Comparison of ENCODE assay signal across 38 cellular contexts in genomic region chrX:113457719-113458118, GRCh38.
"Had no signal": no experiment of that assay in that cellular context is flagged by ENCODE, and none has a peak within 500 bp of the region (broad histone marks: within the 10 kb centered on the region; RNA-seq: fewer than 3 reads in every experiment).

No MANE protein-coding gene starts in this region.

- H3K9me3 Mint-ChIP-seq: activated naive CD4-positive, alpha-beta T cell treated with anti-CD3 and anti-CD28 coated beads for 36 hours; activated naive CD4-positive, alpha-beta T cell treated with anti-CD3 and anti-CD28 coated beads, Interleukin-2, amount 50 U/mL, for 24 hours; activated naive CD8-positive, alpha-beta T cell treated with anti-CD3 and anti-CD28 coated beads, Interleukin-2, amount 10 ng/mL, durations not matched to agents 7 days and 5 days; activated naive CD8-positive, alpha-beta T cell treated with anti-CD3 and anti-CD28 coated beads, Interleukin-2, amount 50 U/mL, for 24 hours; activated T-helper 1 cell treated with anti-CD3 and anti-CD28 coated beads, Interleukin-12 subunit alpha, Interleukin-12 subunit beta, Interleukin-2, Interleukin-4 antibody, amounts not matched to agents 30 ng/mL and 10 ng/mL and 1 ng/mL, durations not matched to agents 14 hours and 24 hours and 36 hours had no signal

- H3K4me3 ChIP-seq: adrenal gland, ascending aorta, body of pancreas, breast epithelium, cardiac muscle cell had no signal

- H3K4me1 ChIP-seq: adrenal gland, ascending aorta, body of pancreas, breast epithelium had no signal

- H3K36me3 Mint-ChIP-seq: activated naive CD4-positive, alpha-beta T cell treated with anti-CD3 and anti-CD28 coated beads, Interleukin-2, amount 10 ng/mL, durations not matched to agents 7 days and 5 days; activated naive CD4-positive, alpha-beta T cell treated with anti-CD3 and anti-CD28 coated beads, Interleukin-2, amount 50 U/mL, for 24 hours; activated naive CD4-positive, alpha-beta T cell treated with anti-CD3 and anti-CD28 coated beads, Interleukin-2, amount 50 U/mL, for 72 hours; activated naive CD8-positive, alpha-beta T cell; activated naive CD8-positive, alpha-beta T cell treated with anti-CD3 and anti-CD28 coated beads for 36 hours; activated naive CD8-positive, alpha-beta T cell treated with anti-CD3 and anti-CD28 coated beads, Interleukin-2, amount 10 ng/mL, durations not matched to agents 7 days and 5 days; brain had no signal

- H3K27me3 ChIP-seq: adrenal gland, ascending aorta, body of pancreas, brain microvascular endothelial cell, cardiac muscle cell had no signal

- H3K9me3 ChIP-seq: adrenal gland, ascending aorta, body of pancreas had no signal

- H3K4me3 Mint-ChIP-seq: activated naive CD4-positive, alpha-beta T cell treated with anti-CD3 and anti-CD28 coated beads for 36 hours; activated naive CD4-positive, alpha-beta T cell treated with anti-CD3 and anti-CD28 coated beads, Interleukin-2, amount 10 ng/mL, durations not matched to agents 7 days and 5 days; activated naive CD4-positive, alpha-beta T cell treated with anti-CD3 and anti-CD28 coated beads, Interleukin-2, amount 50 U/mL, for 24 hours; activated naive CD8-positive, alpha-beta T cell; activated naive CD8-positive, alpha-beta T cell treated with anti-CD3 and anti-CD28 coated beads for 36 hours; activated naive CD8-positive, alpha-beta T cell treated with anti-CD3 and anti-CD28 coated beads, Interleukin-2, amount 10 ng/mL, durations not matched to agents 7 days and 5 days; activated naive CD8-positive, alpha-beta T cell treated with anti-CD3 and anti-CD28 coated beads, Interleukin-2, amount 50 U/mL, for 24 hours; activated T-cell treated with anti-CD3 and anti-CD28 coated beads, Interleukin-2, amount 50 U/mL, for 24 hours; activated T-cell treated with anti-CD3 and anti-CD28 coated beads, Interleukin-2, amount 50 U/mL, for 72 hours; activated T-helper 1 cell treated with anti-CD3 and anti-CD28 coated beads, Interleukin-12 subunit alpha, Interleukin-12 subunit beta, Interleukin-2, Interleukin-4 antibody, amounts not matched to agents 30 ng/mL and 10 ng/mL and 1 ng/mL, durations not matched to agents 14 hours and 24 hours and 36 hours; activated T-helper 17 cell treated with anti-CD3 and anti-CD28 coated beads, Interleukin-2, amount 50 U/mL, for 72 hours; brain; central memory CD8-positive, alpha-beta T cell had no signal

- H3K4me1 Mint-ChIP-seq: activated naive CD4-positive, alpha-beta T cell treated with anti-CD3 and anti-CD28 coated beads, Interleukin-2, amount 10 ng/mL, durations not matched to agents 7 days and 5 days; activated naive CD4-positive, alpha-beta T cell treated with anti-CD3 and anti-CD28 coated beads, Interleukin-2, amount 50 U/mL, for 24 hours; activated naive CD8-positive, alpha-beta T cell treated with anti-CD3 and anti-CD28 coated beads for 36 hours; activated naive CD8-positive, alpha-beta T cell treated with anti-CD3 and anti-CD28 coated beads, Interleukin-2, amount 10 ng/mL, durations not matched to agents 7 days and 5 days; activated naive CD8-positive, alpha-beta T cell treated with anti-CD3 and anti-CD28 coated beads, Interleukin-2, amount 50 U/mL, for 24 hours; activated T-helper 17 cell treated with anti-CD3 and anti-CD28 coated beads, Interleukin-2, amount 50 U/mL, for 72 hours; brain; central memory CD8-positive, alpha-beta T cell had no signal

- H3K27ac ChIP-seq: adrenal gland, ascending aorta, body of pancreas, brain microvascular endothelial cell, breast epithelium, cardiac muscle cell had no signal

- DNase-seq: activated effector memory CD4-positive, alpha-beta T cell treated with anti-CD3 and anti-CD28 coated beads, Interleukin-2, amount 50 U/mL, for 16 hours; activated effector memory CD4-positive, alpha-beta T cell treated with Interleukin-2 at 50 U/mL for 16 hours; activated gamma-delta T cell; activated gamma-delta T cell treated with Interleukin-2 at 50 U/mL for 16 hours; activated naive CD4-positive, alpha-beta T cell; activated naive CD4-positive, alpha-beta T cell treated with anti-CD3 and anti-CD28 coated beads for 36 hours; activated naive CD4-positive, alpha-beta T cell treated with anti-CD3 and anti-CD28 coated beads, Interleukin-2, amount 10 ng/mL, durations not matched to agents 7 days and 5 days; activated naive CD4-positive, alpha-beta T cell treated with anti-CD3 and anti-CD28 coated beads, Interleukin-2, amount 50 U/mL, for 16 hours; activated naive CD4-positive, alpha-beta T cell treated with Interleukin-2 at 50 U/mL for 16 hours; activated naive CD8-positive, alpha-beta T cell treated with anti-CD3 and anti-CD28 coated beads for 36 hours; activated naive CD8-positive, alpha-beta T cell treated with anti-CD3 and anti-CD28 coated beads, Interleukin-2, amount 10 ng/mL, durations not matched to agents 7 days and 5 days; activated naive CD8-positive, alpha-beta T cell treated with anti-CD3 and anti-CD28 coated beads, Interleukin-2, amount 50 U/mL, for 24 hours; activated T-cell treated with anti-CD3 and anti-CD28 coated beads for 4 hours; activated T-cell treated with anti-CD3 and anti-CD28 coated beads, Interleukin-2, amount 50 U/mL, for 1 hour; activated T-cell treated with anti-CD3 and anti-CD28 coated beads, Interleukin-2, amount 50 U/mL, for 24 hours; activated T-cell treated with anti-CD3 and anti-CD28 coated beads, Interleukin-2, amount 50 U/mL, for 48 hours; activated T-cell treated with anti-CD3 and anti-CD28 coated beads, Interleukin-2, amount 50 U/mL, for 72 hours; adrenal gland; amniotic stem cell; amygdala; anterior cingulate cortex; aorta; body of pancreas; brain microvascular endothelial cell; caudate nucleus; central memory CD4-positive, alpha-beta T cell; cerebellar nuclear complex had no signal

- ATAC-seq: activated naive CD4-positive, alpha-beta T cell treated with anti-CD3 and anti-CD28 coated beads, Interleukin-2, amount 50 U/mL, for 72 hours; activated naive CD8-positive, alpha-beta T cell treated with anti-CD3 and anti-CD28 coated beads, Interleukin-2, amount 50 U/mL, for 24 hours; activated T-cell treated with anti-CD3 and anti-CD28 coated beads, Interleukin-2, amount 50 U/mL, for 72 hours; activated T-helper 17 cell treated with anti-CD3 and anti-CD28 coated beads, Interleukin-2, amount 50 U/mL, for 72 hours; body of pancreas had no signal

- H3K36me3 ChIP-seq: adrenal gland, ascending aorta, brain microvascular endothelial cell, breast epithelium, cardiac muscle cell had no signal

- FAIRE-seq: bronchial epithelial cell had no signal

- H3K27me3 Mint-ChIP-seq: activated naive CD4-positive, alpha-beta T cell treated with anti-CD3 and anti-CD28 coated beads, Interleukin-2, amount 10 ng/mL, durations not matched to agents 7 days and 5 days; activated naive CD4-positive, alpha-beta T cell treated with anti-CD3 and anti-CD28 coated beads, Interleukin-2, amount 50 U/mL, for 24 hours; activated naive CD8-positive, alpha-beta T cell; activated naive CD8-positive, alpha-beta T cell treated with anti-CD3 and anti-CD28 coated beads for 36 hours; activated naive CD8-positive, alpha-beta T cell treated with anti-CD3 and anti-CD28 coated beads, Interleukin-2, amount 10 ng/mL, durations not matched to agents 7 days and 5 days; activated naive CD8-positive, alpha-beta T cell treated with anti-CD3 and anti-CD28 coated beads, Interleukin-2, amount 50 U/mL, for 24 hours; activated T-helper 17 cell treated with anti-CD3 and anti-CD28 coated beads, Interleukin-2, amount 50 U/mL, for 72 hours; central memory CD8-positive, alpha-beta T cell had no signal
